Comparison of ENCODE assay signal across 8 cellular contexts in genomic region chr16:2867987-2868789, GRCh38. TPM values are rescaled to one million over a fixed set of nuclear protein-coding genes. Genes with fewer than 3 reads are reported as not detected.
DNase-seq lines count a peak whose midpoint lies in the region; ATAC-seq and TF ChIP-seq lines count a peak whose summit lies in the region.

No MANE protein-coding gene starts in this region.

- H3K27ac Mint-ChIP-seq in stimulated activated naive CD8-positive, alpha-beta T cell treated with anti-CD3 and anti-CD28 coated beads, Interleukin-15, amount 100 ng/mL, for 72 hours, result peak overlapping the region; percentile 96 to 98

- peak; percentile 57 for TF ChIP-seq EP300 in neural cell (conservative IDR thresholded peaks at IDR 0.05; ENCODE audit: poor library complexity, severe bottlenecking)

- TF ChIP-seq CTCF in fibroblast of villous mesenchyme (IDR thresholded peaks at IDR 0.05; ENCODE audit: insufficient read depth, low read depth, low read length) (peak; percentile 96), neural cell (IDR thresholded peaks at IDR 0.05; ENCODE audit: poor library complexity, severe bottlenecking) (peak; percentile 96)

- H3K36me3 ChIP-seq in neural cell (ENCODE audit: insufficient read depth, low read length), result no peaks in the 10 kb centered on the region

- H2AFZ ChIP-seq in neural cell (ENCODE audit: low read depth, low read length), result peak overlapping the region; percentile 52

- H3K27me3 ChIP-seq in neural cell (ENCODE audit: insufficient read depth, low read depth, low read length), result peaks cover 27% of the 10 kb centered on the region

- H3K4me3 ChIP-seq in fibroblast of villous mesenchyme (ENCODE audit: low read depth, low read length) (peak overlapping the region; percentile 68), neural cell (ENCODE audit: low read length) (peak overlapping the region; percentile 71)

- peak; percentile 88 for TF ChIP-seq POLR2A in Raji (IDR thresholded peaks at IDR 0.05; ENCODE audit: insufficient read depth, low read depth, low read length)

- H3K4me3 Mint-ChIP-seq in stimulated activated naive CD8-positive, alpha-beta T cell treated with anti-CD3 and anti-CD28 coated beads, Interleukin-15, amount 100 ng/mL, for 72 hours, result peak overlapping the region; percentile 94 to 96

- peak overlapping the region; percentile 63 for H3K27ac ChIP-seq in neural cell (ENCODE audit: low read length)

- peak; percentile 90 for TF ChIP-seq RAD21 in neural cell (conservative IDR thresholded peaks at IDR 0.05)

- no peaks in the 10 kb centered on the region for H3F3A ChIP-seq in neural cell (ENCODE audit: insufficient read depth, low read length, poor library complexity, severe bottlenecking)

- peak overlapping the region; percentile 57 for H3K4me2 ChIP-seq in neural cell (ENCODE audit: low read length)

- H3K9ac ChIP-seq in neural cell (ENCODE audit: low read length), result peak overlapping the region; percentile 76

- no peaks in the 10 kb centered on the region for H3K9me3 ChIP-seq in neural cell (ENCODE audit: low read length)

- no peaks in the 10 kb centered on the region for H3K79me2 ChIP-seq in neural cell (replicated peaks; ENCODE audit: insufficient read depth, low read length)

- peak; percentile 97 for ATAC-seq in stimulated activated naive CD8-positive, alpha-beta T cell treated with anti-CD3 and anti-CD28 coated beads, Interleukin-15, amount 100 ng/mL, for 72 hours

- peak; percentile 93 for DNase-seq in EL
- DNase-seq in GOT3 (lab: John Stamatoyannopoulos, UW), result peak; percentile 90
- peak; percentile 93 for DNase-seq in LoVo (ENCODE audit: low spot score)
- peak; percentile 94 for DNase-seq in activated gamma-delta T cell (lab: John Stamatoyannopoulos, UW)
- DNase-seq in fibroblast of villous mesenchyme (ENCODE audit: low read depth), result peak; percentile 94
- DNase-seq in stimulated activated naive CD8-positive, alpha-beta T cell treated with anti-CD3 and anti-CD28 coated beads, Interleukin-15, amount 100 ng/mL, for 72 hours, result peak; percentile 97 to 98

- H3K9me3 Mint-ChIP-seq in stimulated activated naive CD8-positive, alpha-beta T cell treated with anti-CD3 and anti-CD28 coated beads, Interleukin-15, amount 100 ng/mL, for 72 hours, result no peaks in the 10 kb centered on the region

- peaks cover 9% of the 10 kb centered on the region for H3K4me1 Mint-ChIP-seq in stimulated activated naive CD8-positive, alpha-beta T cell treated with anti-CD3 and anti-CD28 coated beads, Interleukin-15, amount 100 ng/mL, for 72 hours

- H3K9me2 ChIP-seq in neural cell (ENCODE audit: insufficient read depth, low read length), result no peaks in the 10 kb centered on the region

- H3K27me3 Mint-ChIP-seq in stimulated activated naive CD8-positive, alpha-beta T cell treated with anti-CD3 and anti-CD28 coated beads, Interleukin-15, amount 100 ng/mL, for 72 hours, result no peaks in the 10 kb centered on the region

- H4K20me1 ChIP-seq in neural cell (ENCODE audit: insufficient read depth), result no peaks in the 10 kb centered on the region

TF ChIP-seq in neural cell, 6 proteins besides CTCF, POLR2A, EP300 and RAD21:
- TF ChIP-seq POLR2AphosphoS5 (IDR thresholded peaks at IDR 0.05), result peak; percentile 71
- peak; percentile 61 for TF ChIP-seq MXI1 (conservative IDR thresholded peaks at IDR 0.05; ENCODE audit: poor library complexity, severe bottlenecking)
- peak; percentile 86 for TF ChIP-seq SMC3 (conservative IDR thresholded peaks at IDR 0.05; ENCODE audit: poor library complexity)
- TF ChIP-seq REST (IDR thresholded peaks at IDR 0.05; ENCODE audit: borderline replicate concordance), result peak; percentile 60
- peak; percentile 53 for TF ChIP-seq TAF1 (IDR thresholded peaks at IDR 0.05; ENCODE audit: low read depth)
- TF ChIP-seq EZH2 (IDR thresholded peaks at IDR 0.05; ENCODE audit: borderline replicate concordance, insufficient read depth, low read length, poor library complexity, severe bottlenecking), result no peak
TF ChIP-seq in neural cell: peak in this region for 5.

RNA-seq across cellular contexts. Expression of gene PRSS22, which starts 10.2 kb away (rescaled TPM):
- not detected in 2 replicates for total RNA-seq in fibroblast of villous mesenchyme
- polyA plus RNA-seq in neural cell, result not detected in 2 replicates
- polyA minus RNA-seq in neural cell, result not detected in 2 replicates

RNA-seq across cellular contexts. Expression of gene FLYWCH2, which starts 14.8 kb away (rescaled TPM):
- total RNA-seq in fibroblast of villous mesenchyme, result 47.1 and 62.5 TPM in 2 replicates
- polyA plus RNA-seq in neural cell, result 193 and 211 TPM in 2 replicates
- polyA minus RNA-seq in neural cell, result 82.0 and 95.0 TPM in 2 replicates

RNA-seq across cellular contexts. Expression of gene ZG16B, which starts 38.1 kb away (rescaled TPM):
- 0.64 and 0.86 TPM in 2 replicates for total RNA-seq in fibroblast of villous mesenchyme
- not detected in 2 replicates for polyA plus RNA-seq in neural cell
- polyA minus RNA-seq in neural cell, result not detected in 2 replicates

RNA-seq across cellular contexts. Expression of gene FLYWCH1, which starts 43.5 kb away (rescaled TPM):
- total RNA-seq in fibroblast of villous mesenchyme, result 25.9 and 28.3 TPM in 2 replicates
- 33.0 and 41.4 TPM in 2 replicates for polyA plus RNA-seq in neural cell
- polyA minus RNA-seq in neural cell, result 36.5 and 48.2 TPM in 2 replicates

RNA-seq across cellular contexts. Expression of gene PRSS21, which starts 51.2 kb away (rescaled TPM):
- total RNA-seq in fibroblast of villous mesenchyme, result 0.32 and 0.43 TPM in 2 replicates
- not detected in 2 replicates for polyA plus RNA-seq in neural cell
- polyA minus RNA-seq in neural cell, result not detected in 2 replicates

Comparison
In these comparisons a context has a peak if more than half of its experiments do, and no peak if none do; other contexts are left out.
1. Peak in every context shown above with its lines: DNase-seq, ATAC-seq, H3K4me3 ChIP-seq and H3K27ac ChIP-seq.